Comparison of ENCODE assay signal across 27 cellular contexts in genomic region chr7:25026156-25026555, GRCh38. TPM values are rescaled to one million over a fixed set of nuclear protein-coding genes. Genes with fewer than 3 reads are reported as not detected.
A peak's percentile ranks its signal among the peaks of the same experiment; 100 is the strongest.
DNase-seq lines count a peak whose midpoint lies in the region; ATAC-seq and TF ChIP-seq lines count a peak whose summit lies in the region.
"Had no signal": no experiment of that assay in that cellular context is flagged by ENCODE, and none has a peak within 500 bp of the region (broad histone marks: within the 10 kb centered on the region; RNA-seq: fewer than 3 reads in every experiment).

No MANE protein-coding gene starts in this region.

- no peaks in the 10 kb centered on the region for H3K27me3 Mint-ChIP-seq in progenitor cell of endocrine pancreas

- H3K36me3 Mint-ChIP-seq in progenitor cell of endocrine pancreas (ENCODE audit: insufficient read depth): peaks cover 1% of the 10 kb centered on the region

- peaks cover 3% of the 10 kb centered on the region; the same call in 1 of the 2 replicates for H3K9me3 ChIP-seq in PC-9 (ENCODE audit: insufficient read depth, low read depth)
- no peaks in the 10 kb centered on the region for H3K9me3 ChIP-seq in fibroblast of lung (ENCODE audit: control insufficient read depth, insufficient read depth, low read depth, low read length)
- H3K9me3 ChIP-seq: psoas muscle, uterus had no signal

- H3K27ac ChIP-seq in PC-9 (peak overlapping the region; percentile 77), fibroblast of lung (ENCODE audit: insufficient read depth, low read length) (peak overlapping the region; percentile 67)
- H3K27ac ChIP-seq: coronary artery, foreskin keratinocyte, KMS-11, psoas muscle, uterus had no signal

- H3K4me3 ChIP-seq in PC-9 (no peak overlapping the region), fibroblast of lung (replicated peaks in 1 of 4; ENCODE audit: control extremely low read depth in 1 of 4, insufficient read depth in 1 of 4, low read depth in 3 of 4, low read length in 4 of 4) (no peak overlapping the region)
- H3K4me3 ChIP-seq: coronary artery, heart left ventricle, psoas muscle, uterus had no signal

- H2AFZ ChIP-seq in PC-9: no peak overlapping the region
- no peak overlapping the region for H2AFZ ChIP-seq in fibroblast of lung (ENCODE audit: low read length)

- intact Hi-C loops in PC-9 (cut with micrococcal nuclease; ENCODE audit: unreplicated experiment): no loop called here

- CTCF ChIA-PET in PC-9 (lab: Charles Lee): interaction anchor here (0.9 to 1.4 kb wide), 3 partner anchors 44 to 200 kb away, joined by 4 read pairs; partner anchors contain the start of gene OSBPL3

- DNase-seq in NCI-H748 (lab: John Stamatoyannopoulos, UW; ENCODE audit: unreplicated experiment): peak; percentile 21
- DNase-seq in NCI-H748 treated with DMSO at 0.1 percent for 48 hours (lab: John Stamatoyannopoulos, UW): no peak
- no peak for DNase-seq in PC-9
- DNase-seq in fibroblast of lung (ENCODE audit: low read depth in 2 of 2): no peak
- no peak for DNase-seq in progenitor cell of endocrine pancreas (ENCODE audit: low spot score, unreplicated experiment)
- DNase-seq in amygdala (lab: John Stamatoyannopoulos, UW): no peak
- DNase-seq in SW480 (ENCODE audit: low spot score): no peak
- DNase-seq: 8988T; activated B cell treated with CpG ODN at 0.5 μM for 24 hours; activated CD4-positive, alpha-beta T cell treated with anti-CD3 and anti-CD28 coated beads, Interleukin-2, amount 50 U/mL, for 4 hours; activated CD8-positive, alpha-beta memory T cell treated with anti-CD3 and anti-CD28 coated beads, Interleukin-2, amount 50 U/mL, for 4 hours; activated naive CD4-positive, alpha-beta T cell treated with anti-CD3 and anti-CD28 coated beads, Interleukin-2, amount 10 ng/mL, durations not matched to agents 7 days and 5 days; amniotic stem cell; CD4-positive, CD25-positive, alpha-beta regulatory T cell; effector memory CD4-positive, alpha-beta T cell; foreskin keratinocyte; heart left ventricle; NCI-H1417 treated with DMSO at 0.1 percent for 48 hours; PC-3; psoas muscle; SHP77; stimulated activated naive CD8-positive, alpha-beta T cell treated with anti-CD3 and anti-CD28 coated beads, Interleukin-15, Interleukin-2, amounts not matched to agents 100 U/mL and 50 U/mL, for 24 hours; uterus had no signal

- no peak for ATAC-seq in GM19351 (IDR thresholded peaks at IDR 0.05; ENCODE audit: unreplicated experiment)
- ATAC-seq: foreskin keratinocyte; PC-3; psoas muscle; stimulated activated naive CD8-positive, alpha-beta T cell treated with anti-CD3 and anti-CD28 coated beads, Interleukin-15, Interleukin-2, amounts not matched to agents 100 U/mL and 50 U/mL, for 24 hours had no signal

- H3K4me1 Mint-ChIP-seq in progenitor cell of endocrine pancreas (ENCODE audit: low read depth): peaks cover 18% of the 10 kb centered on the region

- H3K9ac ChIP-seq in fibroblast of lung (ENCODE audit: insufficient read depth, low read length): no peak overlapping the region
- H3K9ac ChIP-seq: KMS-11 had no signal

- peak overlapping the region; percentile 95 for H3K27ac Mint-ChIP-seq in progenitor cell of endocrine pancreas
- H3K27ac Mint-ChIP-seq: activated B cell treated with CpG ODN at 0.5 μM for 24 hours; activated naive CD4-positive, alpha-beta T cell treated with anti-CD3 and anti-CD28 coated beads, Interleukin-2, amount 10 ng/mL, durations not matched to agents 7 days and 5 days; activated T-helper 1 cell treated with anti-CD3 and anti-CD28 coated beads, Interleukin-12 subunit alpha, Interleukin-12 subunit beta, Interleukin-2, Interleukin-4 antibody, amounts not matched to agents 30 ng/mL and 10 ng/mL and 1 ng/mL, durations not matched to agents 14 hours and 24 hours and 36 hours had no signal

- H3K9me2 ChIP-seq in PC-9 (ENCODE audit: insufficient read depth): no peaks in the 10 kb centered on the region

- H3K4me2 ChIP-seq in PC-9 (peak overlapping the region; percentile 48; the same call in 1 of the 2 replicates), fibroblast of lung (ENCODE audit: extremely low read depth, insufficient read depth, low read length) (peak overlapping the region; percentile 11)
- H3K4me2 ChIP-seq: KMS-11 had no signal

- peaks cover 13% of the 10 kb centered on the region for H3K9me3 Mint-ChIP-seq in progenitor cell of endocrine pancreas (ENCODE audit: low read depth)
- H3K9me3 Mint-ChIP-seq: activated B cell treated with CpG ODN at 0.5 μM for 24 hours; activated naive CD4-positive, alpha-beta T cell treated with anti-CD3 and anti-CD28 coated beads, Interleukin-2, amount 10 ng/mL, durations not matched to agents 7 days and 5 days; activated T-helper 1 cell treated with anti-CD3 and anti-CD28 coated beads, Interleukin-12 subunit alpha, Interleukin-12 subunit beta, Interleukin-2, Interleukin-4 antibody, amounts not matched to agents 30 ng/mL and 10 ng/mL and 1 ng/mL, durations not matched to agents 14 hours and 24 hours and 36 hours had no signal

- TF ChIP-seq CTCF in PC-9 (conservative IDR thresholded peaks at IDR 0.05) (no peak), fibroblast of lung (conservative IDR thresholded peaks at IDR 0.05 in 1 of 2, IDR thresholded peaks at IDR 0.05 in 1 of 2; ENCODE audit: low read depth in 1 of 2, low read length in 2 of 2) (no peak), progenitor cell of endocrine pancreas (IDR thresholded peaks at IDR 0.05; ENCODE audit: unreplicated experiment) (no peak)

- H3K4me3 Mint-ChIP-seq in progenitor cell of endocrine pancreas (ENCODE audit: low read depth): no peak overlapping the region
- H3K4me3 Mint-ChIP-seq: activated B cell treated with CpG ODN at 0.5 μM for 24 hours; activated naive CD4-positive, alpha-beta T cell treated with anti-CD3 and anti-CD28 coated beads, Interleukin-2, amount 10 ng/mL, durations not matched to agents 7 days and 5 days; activated T-helper 1 cell treated with anti-CD3 and anti-CD28 coated beads, Interleukin-12 subunit alpha, Interleukin-12 subunit beta, Interleukin-2, Interleukin-4 antibody, amounts not matched to agents 30 ng/mL and 10 ng/mL and 1 ng/mL, durations not matched to agents 14 hours and 24 hours and 36 hours had no signal

- H3K79me2 ChIP-seq in PC-9 (ENCODE audit: low read depth) (no peaks in the 10 kb centered on the region), fibroblast of lung (ENCODE audit: control insufficient read depth, insufficient read depth, low read length) (no peaks in the 10 kb centered on the region)

- BruUV-seq in PC-9 (replicated peaks; lab: Mats Ljungman, UMichigan): no TSS peak

- POLR2A ChIA-PET in PC-9 (lab: Charles Lee; ENCODE audit: unreplicated experiment): interaction anchor here (0.6 kb wide), 1 partner anchor 206 kb away, joined by 4 read pairs; no protein-coding TSS in a partner anchor

- H3K36me3 ChIP-seq in PC-9 (ENCODE audit: low read depth) (no peaks in the 10 kb centered on the region; the same call in 1 of the 2 replicates), fibroblast of lung (ENCODE audit: control insufficient read depth, insufficient read depth, low read length) (no peaks in the 10 kb centered on the region)
- H3K36me3 ChIP-seq: heart left ventricle, uterus had no signal

- peaks cover 66% of the 10 kb centered on the region for H3K4me1 ChIP-seq in PC-9 (replicated peaks; ENCODE audit: insufficient read depth)
- H3K4me1 ChIP-seq in fibroblast of lung (ENCODE audit: control insufficient read depth, extremely low read depth, insufficient read depth, low read length): peaks cover 17% of the 10 kb centered on the region
- H3K4me1 ChIP-seq: psoas muscle, uterus had no signal

- peaks cover 53% of the 10 kb centered on the region for H3F3A ChIP-seq in PC-9 (ENCODE audit: insufficient read depth, low read depth)

- H3K27me3 ChIP-seq in PC-9 (ENCODE audit: insufficient read depth, low read depth): no peaks in the 10 kb centered on the region
- no peaks in the 10 kb centered on the region for H3K27me3 ChIP-seq in fibroblast of lung (ENCODE audit: control insufficient read depth, insufficient read depth, low read length)
- H3K27me3 ChIP-seq: foreskin keratinocyte, heart left ventricle, uterus had no signal

- H4K20me1 ChIP-seq in PC-9 (ENCODE audit: insufficient read depth) (no peaks in the 10 kb centered on the region), fibroblast of lung (ENCODE audit: control insufficient read depth, extremely low read depth, insufficient read depth, low read length) (no peaks in the 10 kb centered on the region)

RNA-seq across cellular contexts. Expression of gene OSBPL3, which starts 46.2 kb away (rescaled TPM):
- total RNA-seq in PC-9 (2021) (87.6 and 88.4 TPM in 2 replicates), fibroblast of lung (22.6 and 70.2 TPM in 2 replicates), progenitor cell of endocrine pancreas (11.6 and 12.1 TPM in 2 replicates)
- polyA plus RNA-seq in fibroblast of lung: 22.7 and 38.2 TPM in 2 replicates
- 14.4 and 25.6 TPM in 2 replicates for polyA plus RNA-seq in fibroblast of lung (2012)
- polyA minus RNA-seq in fibroblast of lung (ENCODE audit: low replicate concordance): 8.6 and 29.1 TPM in 2 replicates
